1 cellular context compared by ENCODE assay signal in genomic region chr20:3160418-3160817, GRCh38.
TF ChIP-seq lines count a peak whose summit lies in the region.

No MANE protein-coding gene starts in this region.

TF ChIP-seq in GM12878, 131 proteins besides CTCF, POLR2A, EP300 and RAD21:
- TF ChIP-seq MYB (IDR thresholded peaks at IDR 0.05; ENCODE audit: borderline replicate concordance, low read depth, low read length) (no peak), HDAC6 (IDR thresholded peaks at IDR 0.05; ENCODE audit: unreplicated experiment) (no peak), SIX5 (IDR thresholded peaks at IDR 0.05; ENCODE audit: low read depth, low read length, severe bottlenecking) (no peak), CBX3 (IDR thresholded peaks at IDR 0.05; ENCODE audit: borderline replicate concordance, low read depth) (no peak), EGR1 (IDR thresholded peaks at IDR 0.05; ENCODE audit: borderline replicate concordance in 1 of 2, low read depth in 2 of 2, low read length in 2 of 2) (no peak), SUZ12 (IDR thresholded peaks at IDR 0.05; ENCODE audit: unreplicated experiment) (no peak), ZBTB4 (CRISPR knock-in tag; IDR thresholded peaks at IDR 0.05) (no peak), SP1 (IDR thresholded peaks at IDR 0.05; ENCODE audit: low read depth, low read length) (no peak), YY1 (IDR thresholded peaks at IDR 0.05; ENCODE audit: low read depth, low read length) (no peak)
